10 cellular contexts compared by ENCODE assay signal in genomic region chr9:101566904-101567724, GRCh38. TPM values are rescaled to one million over a fixed set of nuclear protein-coding genes. Genes with fewer than 3 reads are reported as not detected.
DNase-seq lines count a peak whose midpoint lies in the region; TF ChIP-seq lines count a peak whose summit lies in the region.
"Had no signal": no experiment of that assay in that cellular context is flagged by ENCODE, and none has a peak within 500 bp of the region (broad histone marks: within the 10 kb centered on the region; RNA-seq: fewer than 3 reads in every experiment).

No MANE protein-coding gene starts in this region.

- H3K4me3 Mint-ChIP-seq in activated naive CD4-positive, alpha-beta T cell treated with anti-CD3 and anti-CD28 coated beads for 36 hours, result no peak overlapping the region
- no peak overlapping the region for H3K4me3 Mint-ChIP-seq in T-helper 2 cell treated with Interferon-gamma antibody and Interleukin-4, amounts not matched to agents 5 μg/mL and 100 μg/mL, for 36 hours
- no peak overlapping the region for H3K4me3 Mint-ChIP-seq in immature natural killer cell
- H3K4me3 Mint-ChIP-seq: activated B cell treated with CpG ODN at 0.5 μM for 24 hours had no signal

- H3K36me3 Mint-ChIP-seq in activated naive CD4-positive, alpha-beta T cell treated with anti-CD3 and anti-CD28 coated beads for 36 hours (ENCODE audit: low read depth), result peaks cover 48% of the 10 kb centered on the region
- peaks cover 28% of the 10 kb centered on the region for H3K36me3 Mint-ChIP-seq in T-helper 2 cell treated with Interferon-gamma antibody and Interleukin-4, amounts not matched to agents 5 μg/mL and 100 μg/mL, for 36 hours (ENCODE audit: low read depth)
- H3K36me3 Mint-ChIP-seq in immature natural killer cell, result peaks cover 28 to 53% (median 47%) of the 10 kb centered on the region in 3 donors

- H3K9me3 Mint-ChIP-seq in activated naive CD4-positive, alpha-beta T cell treated with anti-CD3 and anti-CD28 coated beads for 36 hours, result no peaks in the 10 kb centered on the region
- H3K9me3 Mint-ChIP-seq in T-helper 2 cell treated with Interferon-gamma antibody and Interleukin-4, amounts not matched to agents 5 μg/mL and 100 μg/mL, for 36 hours, result no peaks in the 10 kb centered on the region
- H3K9me3 Mint-ChIP-seq in immature natural killer cell, result no peaks in the 10 kb centered on the region
- H3K9me3 Mint-ChIP-seq: activated B cell treated with CpG ODN at 0.5 μM for 24 hours had no signal

- CTCF ChIA-PET in activated naive CD4-positive, alpha-beta T cell treated with anti-CD3 and anti-CD28 coated beads for 36 hours (lab: Charles Lee), result interaction anchor here (0.6 to 0.8 kb wide), 4 partner anchors 34 to 140 kb away, joined by 3 read pairs; no protein-coding TSS in a partner anchor

- H3K27ac Mint-ChIP-seq in activated naive CD4-positive, alpha-beta T cell treated with anti-CD3 and anti-CD28 coated beads for 36 hours, result peak overlapping the region; percentile 59
- no peak overlapping the region for H3K27ac Mint-ChIP-seq in T-helper 2 cell treated with Interferon-gamma antibody and Interleukin-4, amounts not matched to agents 5 μg/mL and 100 μg/mL, for 36 hours
- H3K27ac Mint-ChIP-seq in immature natural killer cell, result no peak overlapping the region
- H3K27ac Mint-ChIP-seq: activated B cell treated with CpG ODN at 0.5 μM for 24 hours had no signal

- H3K4me1 Mint-ChIP-seq in activated naive CD4-positive, alpha-beta T cell treated with anti-CD3 and anti-CD28 coated beads for 36 hours (ENCODE audit: low read depth), result peaks cover 53% of the 10 kb centered on the region
- peaks cover 12% of the 10 kb centered on the region for H3K4me1 Mint-ChIP-seq in T-helper 2 cell treated with Interferon-gamma antibody and Interleukin-4, amounts not matched to agents 5 μg/mL and 100 μg/mL, for 36 hours (ENCODE audit: low read depth)
- H3K4me1 Mint-ChIP-seq in immature natural killer cell, result peaks cover 1 to 14% of the 10 kb centered on the region in 2 donors
- H3K4me1 Mint-ChIP-seq: activated B cell treated with CpG ODN at 0.5 μM for 24 hours had no signal

- DNase-seq in EH (ENCODE audit: low read depth) (peak; percentile 66), GM20000 (ENCODE audit: low spot score) (peak; percentile 16), LHCN-M2 (ENCODE audit: low read depth) (peak; percentile 45), left kidney (ENCODE audit: low read depth, low spot score) (peak; percentile 32), immature natural killer cell (no peak), hippocampal formation (lab: John Stamatoyannopoulos, UW) (no peak)
- DNase-seq in activated naive CD4-positive, alpha-beta T cell treated with anti-CD3 and anti-CD28 coated beads for 36 hours, result peak; percentile 80
- DNase-seq in T-helper 2 cell treated with Interferon-gamma antibody and Interleukin-4, amounts not matched to agents 5 μg/mL and 100 μg/mL, for 36 hours (ENCODE audit: low spot score), result no peak
- DNase-seq: activated B cell treated with CpG ODN at 0.5 μM for 24 hours had no signal

- intact Hi-C loops in activated naive CD4-positive, alpha-beta T cell treated with anti-CD3 and anti-CD28 coated beads for 36 hours (cut with micrococcal nuclease), result loop anchor here (1.0 kb wide), 4 partner anchors 19 to 118 kb away; partner anchors contain the start of gene RNF20

- no peaks in the 10 kb centered on the region for H3K27me3 Mint-ChIP-seq in activated naive CD4-positive, alpha-beta T cell treated with anti-CD3 and anti-CD28 coated beads for 36 hours (ENCODE audit: low read depth)
- no peaks in the 10 kb centered on the region for H3K27me3 Mint-ChIP-seq in T-helper 2 cell treated with Interferon-gamma antibody and Interleukin-4, amounts not matched to agents 5 μg/mL and 100 μg/mL, for 36 hours (ENCODE audit: low read depth)
- peaks cover 0 to 1% (median 0%) of the 10 kb centered on the region in 3 donors for H3K27me3 Mint-ChIP-seq in immature natural killer cell (ENCODE audit: low read depth in 3 of 3)
- H3K27me3 Mint-ChIP-seq: activated B cell treated with CpG ODN at 0.5 μM for 24 hours had no signal

- TF ChIP-seq CTCF in GM20000 (IDR thresholded peaks at IDR 0.05; ENCODE audit: extremely low read depth, missing control alignments), result peak; percentile 8

RNA-seq across cellular contexts. Expression of gene PPP3R2, which starts 27.7 kb away (rescaled TPM):
- total RNA-seq in LHCN-M2 (2014; rRNA removed), result not detected in 2 replicates
- polyA plus RNA-seq in LHCN-M2 (2012), result not detected
- total RNA-seq in activated naive CD4-positive, alpha-beta T cell treated with anti-CD3 and anti-CD28 coated beads for 36 hours, result not detected
- polyA plus RNA-seq in immature natural killer cell, result not detected
- total RNA-seq: activated B cell treated with CpG ODN at 0.5 μM for 24 hours, skeletal muscle tissue had no signal

RNA-seq across cellular contexts. Expression of gene RNF20, which starts 33.5 kb away (rescaled TPM):
- total RNA-seq in LHCN-M2 (2014; rRNA removed), result 35.4 and 44.4 TPM in 2 replicates
- polyA plus RNA-seq in LHCN-M2 (2012), result 25.0 TPM
- 10 to 100 TPM; 42.0 to 45.9 TPM for total RNA-seq in activated naive CD4-positive, alpha-beta T cell treated with anti-CD3 and anti-CD28 coated beads for 36 hours
- polyA plus RNA-seq in immature natural killer cell, result 10 to 100 TPM; 19.8 to 57.0 (median 26.9) TPM

Comparison
In these comparisons a context has a peak if more than half of its experiments do, and no peak if none do; other contexts are left out.
1. DNase-seq: peak in EH (single experiment), GM20000 (single experiment), LHCN-M2 (single experiment), activated naive CD4-positive, alpha-beta T cell treated with anti-CD3 and anti-CD28 coated beads for 36 hours (single experiment) and left kidney (single experiment); none in T-helper 2 cell treated with Interferon-gamma antibody and Interleukin-4, amounts not matched to agents 5 μg/mL and 100 μg/mL, for 36 hours (single experiment), immature natural killer cell (0 of 3) and hippocampal formation (0 of 2).